ENCODE assay signal across 7 cellular contexts in the genomic region with DNA sequence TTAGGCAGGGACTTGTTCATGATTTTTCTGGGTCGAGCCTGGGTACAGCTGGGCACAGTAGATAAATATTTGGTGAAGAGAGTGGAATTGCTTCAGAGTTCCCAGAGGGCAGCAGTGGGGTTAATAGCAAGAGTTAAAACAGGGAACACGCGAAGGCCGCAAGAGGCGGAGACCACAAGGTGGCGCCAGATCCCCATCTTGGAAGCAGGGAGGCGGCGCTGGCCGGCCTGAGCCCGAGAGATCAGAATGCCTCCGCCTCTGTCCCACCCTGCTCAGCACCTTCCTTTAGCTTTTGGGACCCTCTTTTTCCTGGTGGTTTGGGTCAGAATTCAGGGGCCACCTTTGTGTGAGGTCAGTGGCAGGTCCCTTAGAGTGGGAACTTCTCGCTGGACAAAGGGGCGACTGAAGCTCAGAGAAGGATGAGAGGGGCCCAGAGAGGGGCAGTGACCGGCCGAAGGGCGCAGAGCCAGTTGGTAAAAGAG. TPM values are rescaled to one million over a fixed set of nuclear protein-coding genes. Genes with fewer than 3 reads are reported as not detected.
A peak's percentile ranks its signal among the peaks of the same experiment; 100 is the strongest.
DNase-seq lines count a peak whose midpoint lies in the region; ATAC-seq, FAIRE-seq and TF ChIP-seq lines count a peak whose summit lies in the region.

No MANE protein-coding gene starts in this region.

- POLR2A ChIA-PET in GM10248 (lab: Yijun Ruan, JAX) = no interaction called here

- ATAC-seq in Right ventricle myocardium inferior = peak; percentile 83

- no peak overlapping the region for H3K27ac ChIP-seq in prostate gland

- H3K36me3 ChIP-seq in prostate gland = no peaks in the 10 kb centered on the region

- no peaks in the 10 kb centered on the region for H3K27me3 ChIP-seq in prostate gland (replicated peaks; ENCODE audit: insufficient read depth)

- CTCF ChIA-PET in GM10248 (lab: Yijun Ruan, JAX) = interaction anchor here (0.7 to 13.7 kb wide), 19 partner anchors 11 to 280 kb away, joined by 3 to 209 read pairs (median 4); no protein-coding TSS in a partner anchor

- H3K9me3 ChIP-seq in prostate gland = no peaks in the 10 kb centered on the region

- no peak for FAIRE-seq in urothelium cell line (lab: Jason Lieb, UNC)

- no peak for TF ChIP-seq POLR2A in prostate gland (IDR thresholded peaks at IDR 0.05)

- peak; percentile 88 for DNase-seq in GM10248 (ENCODE audit: extremely low spot score)
- peak; percentile 87 for DNase-seq in LoVo (ENCODE audit: low spot score)
- peak; percentile 77 for DNase-seq in SKM-1 treated with dmso at 0.1 percent for 144 hours (lab: John Stamatoyannopoulos, UW; ENCODE audit: unreplicated experiment)
- peak; percentile 87 for DNase-seq in activated naive CD4-positive, alpha-beta T cell treated with anti-CD3 and anti-CD28 coated beads, Interleukin-2, amount 50 U/mL, for 16 hours
- peak; percentile 96 for DNase-seq in Right ventricle myocardium inferior (ENCODE audit: missing footprints)
- peak; percentile 84 for DNase-seq in prostate gland (ENCODE audit: low spot score)
- peak; percentile 85 for DNase-seq in urothelium cell line (ENCODE audit: low spot score)

- H3K4me1 ChIP-seq in prostate gland (replicated peaks) = no peaks in the 10 kb centered on the region

- TF ChIP-seq CTCF in GM10248 (IDR thresholded peaks at IDR 0.05; ENCODE audit: control extremely low read depth, extremely low read depth, low read depth, missing control alignments) (peak; percentile 97), prostate gland (IDR thresholded peaks at IDR 0.05) (peak; percentile 92 to 98 (median 96))

- no peak overlapping the region for H3K4me3 ChIP-seq in prostate gland

- 14% methylated on average over 16 of the region's 16 CpGs for WGBS in prostate gland

- intact Hi-C loops in Right ventricle myocardium inferior (cut with DNase I) = loop anchor here (1.0 to 10.0 kb wide), 3 partner anchors 112 to 279 kb away; no protein-coding TSS in a partner anchor
- intact Hi-C loops in prostate gland (cut with DNase I) = loop anchor here (2.0 to 10.0 kb wide), 2 partner anchors 111 to 209 kb away; no protein-coding TSS in a partner anchor

RNA-seq across cellular contexts. Expression of gene PADI2, which starts 6.5 kb away (rescaled TPM):
- total RNA-seq in Right ventricle myocardium inferior (0.87 TPM), prostate gland (1 to 10 TPM; 1.1 to 5.0 TPM)
